In genomic region chr20:60632420-60633262, GRCh38 we compare ENCODE assay signal across 2 cellular contexts.
TF ChIP-seq lines count a peak whose summit lies in the region.

No MANE protein-coding gene starts in this region.

TF ChIP-seq in HepG2, 621 proteins besides CTCF, POLR2A, EP300 and RAD21:
- no peak for TF ChIP-seq ZNF784 (CRISPR knock-in tag; IDR thresholded peaks at IDR 0.05; ENCODE audit: borderline replicate concordance)
- TF ChIP-seq CEBPB (IDR thresholded peaks at IDR 0.05; ENCODE audit: borderline replicate concordance, low read depth, low read length), result peak; percentile 73; the same call in 1 of the 2 replicates
- no peak for TF ChIP-seq ZNF703 (CRISPR knock-in tag; IDR thresholded peaks at IDR 0.05; ENCODE audit: borderline replicate concordance)
- peak; percentile 74 for TF ChIP-seq ATF7 (IDR thresholded peaks at IDR 0.05)
- TF ChIP-seq ATF7 (CRISPR knock-in tag; IDR thresholded peaks at IDR 0.05), result no peak
- TF ChIP-seq HMGXB3 (CRISPR knock-in tag; IDR thresholded peaks at IDR 0.05; ENCODE audit: borderline replicate concordance), result no peak
- TF ChIP-seq ZNF253 (CRISPR knock-in tag; IDR thresholded peaks at IDR 0.05; ENCODE audit: borderline replicate concordance), result no peak
TF ChIP-seq in HepG2: peak in this region for 2.

TF ChIP-seq in K562, 482 proteins besides CTCF, POLR2A, EP300 and RAD21:
- TF ChIP-seq ATF3 (IDR thresholded peaks at IDR 0.05) (peak; percentile 69), ATF3 (CRISPR knock-in tag; conservative IDR thresholded peaks at IDR 0.05) (no peak), XRCC3 (IDR thresholded peaks at IDR 0.05) (no peak), CEBPG (CRISPR knock-in tag; IDR thresholded peaks at IDR 0.05) (no peak), CEBPG (tag; conservative IDR thresholded peaks at IDR 0.05 in 1 of 2, IDR thresholded peaks at IDR 0.05 in 1 of 2) (peak; percentile 36 to 64; a peak in 3 of 4 replicates)
